Comparison of ENCODE assay signal across 8 cellular contexts in the genomic region with DNA sequence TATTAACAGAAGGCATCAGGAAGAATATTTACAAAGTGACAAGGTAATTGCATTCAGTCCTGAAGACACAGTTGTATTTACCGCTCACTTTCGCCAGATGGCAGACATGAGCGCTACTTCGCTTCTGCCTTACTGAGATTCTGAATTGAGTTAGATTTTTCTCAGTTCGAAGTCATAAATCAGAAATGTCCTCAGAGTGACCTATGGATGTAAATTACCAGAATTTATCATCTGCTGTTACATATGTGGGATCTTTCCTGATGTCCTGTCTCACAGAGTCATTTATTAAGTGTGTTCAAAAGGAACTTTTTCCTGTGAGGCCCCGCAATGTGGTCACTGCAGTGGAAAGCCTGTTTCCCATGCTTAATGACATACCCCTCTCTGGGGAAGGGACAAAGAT.
A peak's percentile ranks its signal among the peaks of the same experiment; 100 is the strongest.
DNase-seq lines count a peak whose midpoint lies in the region; ATAC-seq, FAIRE-seq and TF ChIP-seq lines count a peak whose summit lies in the region.

No MANE protein-coding gene starts in this region.

- H3K4me1 ChIP-seq in keratinocyte (ENCODE audit: control insufficient read depth, extremely low read depth, insufficient read depth, low read length), result no peaks in the 10 kb centered on the region

- H3K4me3 ChIP-seq in SU-DHL-6 (ENCODE audit: insufficient read depth, low read length, poor library complexity, severe bottlenecking) (no peak overlapping the region), brain microvascular endothelial cell (ENCODE audit: low read depth, low read length) (no peak overlapping the region), keratinocyte (ENCODE audit: control insufficient read depth in 2 of 3, extremely low read depth in 1 of 3, insufficient read depth in 2 of 3, low read depth in 1 of 3, low read length in 3 of 3) (no peak overlapping the region)

- dilution Hi-C loops in keratinocyte (cut with MboI; ENCODE audit: extremely low pct_ligation_motif_present, low sequenced_read_pairs), result no loop called here

- no peaks in the 10 kb centered on the region for H3K36me3 ChIP-seq in SU-DHL-6 (ENCODE audit: low read length)
- H3K36me3 ChIP-seq in brain microvascular endothelial cell (replicated peaks), result no peaks in the 10 kb centered on the region
- H3K36me3 ChIP-seq in keratinocyte (ENCODE audit: control insufficient read depth in 2 of 2, extremely low read depth in 1 of 2, insufficient read depth in 2 of 2, low read length in 2 of 2), result no peaks in the 10 kb centered on the region

- in situ Hi-C loops in G401 (cut with HindIII; ENCODE audit: low sequenced_read_pairs) (no loop called here), brain microvascular endothelial cell (cut with HindIII; ENCODE audit: low pct_ligation_motif_present, low sequenced_read_pairs) (no loop called here)

- H3K9me3 ChIP-seq in SU-DHL-6 (ENCODE audit: insufficient read depth, low read length), result no peaks in the 10 kb centered on the region
- H3K9me3 ChIP-seq in keratinocyte (ENCODE audit: control insufficient read depth, low read depth, low read length), result no peaks in the 10 kb centered on the region

- H3K9me2 ChIP-seq in SU-DHL-6 (replicated peaks; ENCODE audit: insufficient read depth, low read length), result no peaks in the 10 kb centered on the region

- ATAC-seq in GM21381 (IDR thresholded peaks at IDR 0.05; ENCODE audit: unreplicated experiment), result peak; percentile 84
- no peak for ATAC-seq in HG02571 (IDR thresholded peaks at IDR 0.05; ENCODE audit: unreplicated experiment)

- no peaks in the 10 kb centered on the region for H3F3A ChIP-seq in SU-DHL-6 (ENCODE audit: insufficient read depth)

- H3K9me1 ChIP-seq in keratinocyte (ENCODE audit: control insufficient read depth, extremely low read depth, insufficient read depth, low read length), result no peaks in the 10 kb centered on the region

- TF ChIP-seq CTCF in SU-DHL-6 (IDR thresholded peaks at IDR 0.05; ENCODE audit: insufficient read depth, low read length, poor library complexity, severe bottlenecking), result peak; percentile 55
- TF ChIP-seq CTCF in brain microvascular endothelial cell (IDR thresholded peaks at IDR 0.05; ENCODE audit: low read depth, low read length, missing control alignments), result peak; percentile 85
- peak; percentile 67 to 82 (median 79) for TF ChIP-seq CTCF in keratinocyte (optimal IDR thresholded peaks at IDR 0.05 in 1 of 3, IDR thresholded peaks at IDR 0.05 in 1 of 3, conservative IDR thresholded peaks at IDR 0.05 in 1 of 3; ENCODE audit: extremely low read depth in 1 of 3, insufficient read depth in 2 of 3, low read length in 3 of 3)

- H4K20me1 ChIP-seq in SU-DHL-6 (ENCODE audit: low read depth, low read length) (no peaks in the 10 kb centered on the region), keratinocyte (ENCODE audit: control insufficient read depth, extremely low read depth, insufficient read depth, low read length) (no peaks in the 10 kb centered on the region)

- H3K79me2 ChIP-seq in SU-DHL-6 (ENCODE audit: insufficient read depth, low read length) (no peaks in the 10 kb centered on the region), keratinocyte (ENCODE audit: control insufficient read depth, insufficient read depth, low read length) (no peaks in the 10 kb centered on the region)

- DNase-seq in G401 (ENCODE audit: low spot score) (peak; percentile 63), HK-2 (ENCODE audit: unreplicated experiment) (peak; percentile 53), brain microvascular endothelial cell (peak; percentile 51), keratinocyte (ENCODE audit: low read depth, low spot score) (no peak)
- DNase-seq in stimulated activated CD4-positive, alpha-beta T cell treated with anti-CD3 and anti-CD28 coated beads, Interleukin-4, amount 100 ng/mL, for 1 hour, result peak; percentile 38

- no peak overlapping the region for H3K9ac ChIP-seq in SU-DHL-6 (ENCODE audit: low read length)
- no peak overlapping the region for H3K9ac ChIP-seq in keratinocyte (ENCODE audit: control insufficient read depth, extremely low read depth, insufficient read depth, low read length)

- H3K4me2 ChIP-seq in SU-DHL-6 (ENCODE audit: low read depth, low read length, poor library complexity, severe bottlenecking) (no peak overlapping the region), keratinocyte (ENCODE audit: control insufficient read depth, extremely low read depth, insufficient read depth, low read depth, low read length) (no peak overlapping the region)

- no peaks in the 10 kb centered on the region for H3K27me3 ChIP-seq in SU-DHL-6 (ENCODE audit: low read length)
- no peaks in the 10 kb centered on the region for H3K27me3 ChIP-seq in brain microvascular endothelial cell (replicated peaks)
- H3K27me3 ChIP-seq in keratinocyte (ENCODE audit: control insufficient read depth, extremely low read depth, insufficient read depth, low read length), result no peaks in the 10 kb centered on the region

- peak; percentile 98 for FAIRE-seq in keratinocyte (lab: Jason Lieb, UNC)

- H2AFZ ChIP-seq in SU-DHL-6 (ENCODE audit: low read depth, low read length, severe bottlenecking), result no peak overlapping the region
- H2AFZ ChIP-seq in keratinocyte (ENCODE audit: control insufficient read depth, low read length), result no peak overlapping the region

- H3K27ac ChIP-seq in SU-DHL-6 (ENCODE audit: low read depth, low read length) (no peak overlapping the region), brain microvascular endothelial cell (no peak overlapping the region), keratinocyte (ENCODE audit: control insufficient read depth, insufficient read depth, low read length) (no peak overlapping the region)
